Comparison of ENCODE assay signal across 12 cellular contexts in the genomic region with DNA sequence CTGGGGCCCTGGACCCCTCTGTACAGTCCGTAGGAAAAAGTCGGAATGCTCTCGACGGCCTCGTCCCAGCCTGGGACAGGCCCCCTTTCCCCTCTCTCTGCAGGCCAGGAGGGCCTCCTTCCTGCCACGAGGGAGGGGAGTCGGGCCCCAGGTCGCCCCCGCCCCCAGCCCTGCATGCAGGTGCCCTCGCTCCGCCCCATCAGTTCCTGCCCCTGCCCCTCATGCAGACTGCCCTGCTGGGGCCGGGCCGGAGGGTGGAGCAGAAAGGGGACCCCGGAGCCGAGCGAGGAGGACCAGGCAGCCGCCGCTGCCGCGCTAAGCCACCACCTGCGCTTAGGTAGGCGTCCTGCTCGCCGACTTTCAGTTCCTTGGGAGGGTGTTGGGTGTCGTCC. TPM values are rescaled to one million over a fixed set of nuclear protein-coding genes. Genes with fewer than 3 reads are reported as not detected.
DNase-seq lines count a peak whose midpoint lies in the region; ATAC-seq lines count a peak whose summit lies in the region.
"Had no signal": no experiment of that assay in that cellular context is flagged by ENCODE, and none has a peak within 500 bp of the region (broad histone marks: within the 10 kb centered on the region; RNA-seq: fewer than 3 reads in every experiment).

No MANE protein-coding gene starts in this region.

- no peak for ATAC-seq in HG02642 (IDR thresholded peaks at IDR 0.05; ENCODE audit: poor library complexity, unreplicated experiment)
- ATAC-seq: Panc1 had no signal

- peak overlapping the region; percentile 35 for H3K4me3 ChIP-seq in iPS-11a (ENCODE audit: low read depth, low read length)

- H3K27ac Mint-ChIP-seq in activated CD4-positive, alpha-beta T cell treated with anti-CD3 and anti-CD28 coated beads, Interleukin-2, amount 10 ng/mL, durations not matched to agents 24 days and 14 days = no peak overlapping the region

- H3K9me3 Mint-ChIP-seq in activated CD4-positive, alpha-beta T cell treated with anti-CD3 and anti-CD28 coated beads, Interleukin-2, amount 10 ng/mL, durations not matched to agents 24 days and 14 days = no peaks in the 10 kb centered on the region

- peak overlapping the region; percentile 57 for H3K27ac ChIP-seq in temporal lobe (ENCODE audit: low read depth, low read length)

- no peak overlapping the region for H3K4me3 Mint-ChIP-seq in activated CD4-positive, alpha-beta T cell treated with anti-CD3 and anti-CD28 coated beads, Interleukin-2, amount 10 ng/mL, durations not matched to agents 24 days and 14 days

- H3K36me3 Mint-ChIP-seq in activated CD4-positive, alpha-beta T cell treated with anti-CD3 and anti-CD28 coated beads, Interleukin-2, amount 10 ng/mL, durations not matched to agents 24 days and 14 days (ENCODE audit: low read depth) = peaks cover 5% of the 10 kb centered on the region

- peaks cover 36% of the 10 kb centered on the region for H3K4me1 Mint-ChIP-seq in activated CD4-positive, alpha-beta T cell treated with anti-CD3 and anti-CD28 coated beads, Interleukin-2, amount 10 ng/mL, durations not matched to agents 24 days and 14 days

- DNase-seq in activated CD4-positive, alpha-beta T cell treated with anti-CD3 and anti-CD28 coated beads, Interleukin-2, amount 10 ng/mL, durations not matched to agents 24 days and 14 days = peak; percentile 71
- no peak for DNase-seq in activated CD4-positive, alpha-beta T cell treated with anti-CD3 and anti-CD28 coated beads, Interleukin-2, amount 50 U/mL, for 48 hours
- DNase-seq in RPMI8226 (peak; percentile 60), AG20443 (ENCODE audit: low spot score) (no peak)
- DNase-seq in stimulated activated CD4-positive, alpha-beta T cell treated with anti-CD3 and anti-CD28 coated beads, Interleukin-1b, Interleukin-23, amount 100 ng/mL, for 48 hours = no peak
- DNase-seq: NCI-H1105, occipital lobe had no signal

- peaks cover 26% of the 10 kb centered on the region for H3K27me3 Mint-ChIP-seq in activated CD4-positive, alpha-beta T cell treated with anti-CD3 and anti-CD28 coated beads, Interleukin-2, amount 10 ng/mL, durations not matched to agents 24 days and 14 days

- intact Hi-C loops in activated CD4-positive, alpha-beta T cell treated with anti-CD3 and anti-CD28 coated beads, Interleukin-2, amount 10 ng/mL, durations not matched to agents 24 days and 14 days (cut with micrococcal nuclease) = loop anchor here (5.0 kb wide), 1 partner anchor 258 kb away; the partner anchor contains the start of gene MAST1

RNA-seq across cellular contexts. Expression of gene LYL1, which starts 7.3 kb away (rescaled TPM):
- 2.1 and 2.4 TPM in 2 replicates for total RNA-seq in activated CD4-positive, alpha-beta T cell treated with anti-CD3 and anti-CD28 coated beads, Interleukin-2, amount 10 ng/mL, durations not matched to agents 24 days and 14 days
- total RNA-seq in temporal lobe = 1.2 TPM
- total RNA-seq: A673 had no signal

RNA-seq across cellular contexts. Expression of gene TRMT1, which starts 21.2 kb away (rescaled TPM):
- total RNA-seq in activated CD4-positive, alpha-beta T cell treated with anti-CD3 and anti-CD28 coated beads, Interleukin-2, amount 10 ng/mL, durations not matched to agents 24 days and 14 days = 153 and 155 TPM in 2 replicates
- 14.3 TPM for total RNA-seq in temporal lobe

RNA-seq across cellular contexts. Expression of gene NACC1, which starts 22.7 kb away (rescaled TPM):
- 118 and 121 TPM in 2 replicates for total RNA-seq in activated CD4-positive, alpha-beta T cell treated with anti-CD3 and anti-CD28 coated beads, Interleukin-2, amount 10 ng/mL, durations not matched to agents 24 days and 14 days
- 11.6 TPM for total RNA-seq in temporal lobe

RNA-seq across cellular contexts. Expression of gene STX10, which starts 54.8 kb away (rescaled TPM):
- total RNA-seq in activated CD4-positive, alpha-beta T cell treated with anti-CD3 and anti-CD28 coated beads, Interleukin-2, amount 10 ng/mL, durations not matched to agents 24 days and 14 days = 66.2 and 73.5 TPM in 2 replicates
- total RNA-seq in temporal lobe = 18.9 TPM

RNA-seq across cellular contexts. Expression of gene IER2, which starts 54.8 kb away (rescaled TPM):
- total RNA-seq in activated CD4-positive, alpha-beta T cell treated with anti-CD3 and anti-CD28 coated beads, Interleukin-2, amount 10 ng/mL, durations not matched to agents 24 days and 14 days = 161 TPM in 2 replicates
- total RNA-seq in temporal lobe = 9.6 TPM

Comparison
In these comparisons a context has a peak if more than half of its experiments do, and no peak if none do; other contexts are left out.
1. DNase-seq: peak in activated CD4-positive, alpha-beta T cell treated with anti-CD3 and anti-CD28 coated beads, Interleukin-2, amount 10 ng/mL, durations not matched to agents 24 days and 14 days (single experiment) and RPMI8226 (single experiment); none in activated CD4-positive, alpha-beta T cell treated with anti-CD3 and anti-CD28 coated beads, Interleukin-2, amount 50 U/mL, for 48 hours (0 of 2), stimulated activated CD4-positive, alpha-beta T cell treated with anti-CD3 and anti-CD28 coated beads, Interleukin-1b, Interleukin-23, amount 100 ng/mL, for 48 hours (single experiment) and AG20443 (single experiment).
2. RNA of gene TRMT1, which starts 21.2 kb away (total RNA-seq): 153 to 155 TPM in activated CD4-positive, alpha-beta T cell treated with anti-CD3 and anti-CD28 coated beads, Interleukin-2, amount 10 ng/mL, durations not matched to agents 24 days and 14 days; 14.3 TPM in temporal lobe (single experiment); every median in the first group is over 10 times any median in the second.